Comparison of ENCODE assay signal across 27 cellular contexts in genomic region chr7:122290476-122290875, GRCh38. TPM values are rescaled to one million over a fixed set of nuclear protein-coding genes. Genes with fewer than 3 reads are reported as not detected.
"Had no signal": no experiment of that assay in that cellular context is flagged by ENCODE, and none has a peak within 500 bp of the region (broad histone marks: within the 10 kb centered on the region; RNA-seq: fewer than 3 reads in every experiment).

No MANE protein-coding gene starts in this region.

- ATAC-seq: activated CD8-positive, alpha-beta T cell treated with anti-CD3 and anti-CD28 coated beads for 36 hours; activated T-cell treated with anti-CD3 and anti-CD28 coated beads, Interleukin-2, amount 50 U/mL, for 72 hours; T-cell had no signal

- H3K27me3 ChIP-seq: brain microvascular endothelial cell had no signal

- H3K27ac ChIP-seq: brain microvascular endothelial cell, cardiac muscle cell, PC-9, SK-N-MC had no signal

- H3K36me3 ChIP-seq: brain microvascular endothelial cell, cardiac muscle cell had no signal

- H3K4me3 ChIP-seq: cardiac muscle cell, PC-9, SK-N-MC had no signal

- DNase-seq: activated CD4-positive, alpha-beta T cell treated with anti-CD3 and anti-CD28 coated beads, Interleukin-2, amount 50 U/mL, for 1 hour; activated CD4-positive, CD25-positive, alpha-beta regulatory T cell; activated CD8-positive, alpha-beta memory T cell treated with anti-CD3 and anti-CD28 coated beads, Interleukin-2, amount 50 U/mL, for 4 hours; activated CD8-positive, alpha-beta T cell treated with anti-CD3 and anti-CD28 coated beads for 36 hours; activated gamma-delta T cell treated with Interleukin-2 at 50 U/mL for 16 hours; activated naive CD4-positive, alpha-beta T cell treated with anti-CD3 and anti-CD28 coated beads, Interleukin-2, amount 10 ng/mL, durations not matched to agents 7 days and 5 days; activated naive CD8-positive, alpha-beta T cell treated with anti-CD3 and anti-CD28 coated beads for 36 hours; activated T-cell treated with anti-CD3 and anti-CD28 coated beads, Interleukin-2, amount 50 U/mL, for 72 hours; brain microvascular endothelial cell; KG1; NCI-H1092; NCI-H2107; NCI-H446; NCI-H524; NCI-H748 treated with DMSO at 0.1 percent for 48 hours; NK-92 treated with Interleukin-12 subunit alpha and Interleukin-12 subunit beta, amount 100 ng/mL, for 24 hours; PC-9; SHP77 treated with DMSO at 0.1 percent for 48 hours; T-cell; T-helper 2 cell; T1000 had no signal

RNA-seq across cellular contexts. Expression of gene FEZF1, which starts 14.1 kb away (rescaled TPM):
- total RNA-seq: activated CD8-positive, alpha-beta T cell treated with anti-CD3 and anti-CD28 coated beads for 36 hours; activated naive CD8-positive, alpha-beta T cell treated with anti-CD3 and anti-CD28 coated beads for 36 hours; activated T-cell treated with anti-CD3 and anti-CD28 coated beads, Interleukin-2, amount 50 U/mL, for 72 hours; activated T-helper 2 cell treated with anti-CD3 and anti-CD28 coated beads, Interferon-gamma antibody, Interleukin-2, Interleukin-4, amounts not matched to agents 10 μg/mL and 5 μg/mL and 100 μg/mL, durations not matched to agents 14 hours and 24 hours and 36 hours; cardiac muscle cell; LHCN-M2; M059J; PC-9; T-cell had no signal
- polyA plus RNA-seq: adipose tissue, cardiac muscle cell had no signal
